ENCODE assay signal across 1 cellular context in genomic region chr3:153138267-153139210, GRCh38.
TF ChIP-seq lines count a peak whose summit lies in the region.

No MANE protein-coding gene starts in this region.

TF ChIP-seq in K562, 482 proteins besides CTCF, POLR2A, EP300 and RAD21 (continued from another document):
- peak; percentile 66 for TF ChIP-seq C11orf30 (IDR thresholded peaks at IDR 0.05; ENCODE audit: low read depth)
- TF ChIP-seq FOXK2 (conservative IDR thresholded peaks at IDR 0.05 in 1 of 2, IDR thresholded peaks at IDR 0.05 in 1 of 2; ENCODE audit: low read depth in 2 of 2): peak; percentile 24 to 45; a peak in 1 of 4 replicates
- peak; percentile 71 for TF ChIP-seq ATF3 (IDR thresholded peaks at IDR 0.05)
- no peak for TF ChIP-seq ATF3 (CRISPR knock-in tag; conservative IDR thresholded peaks at IDR 0.05)
- TF ChIP-seq BACH1 (tag; IDR thresholded peaks at IDR 0.05): peak; percentile 76; the same call in 1 of the 2 replicates
- TF ChIP-seq CEBPG (CRISPR knock-in tag; IDR thresholded peaks at IDR 0.05): no peak
- TF ChIP-seq CEBPG (tag; conservative IDR thresholded peaks at IDR 0.05 in 1 of 2, IDR thresholded peaks at IDR 0.05 in 1 of 2): peak in 1 of 2 experiments; percentile 76; a peak in 2 of 4 replicates
- TF ChIP-seq ZHX1 (conservative IDR thresholded peaks at IDR 0.05; ENCODE audit: low read length): no peak
- peak; percentile 50 for TF ChIP-seq MAFG (tag; conservative IDR thresholded peaks at IDR 0.05)
- no peak for TF ChIP-seq DLX4 (CRISPR knock-in tag; IDR thresholded peaks at IDR 0.05)
- no peak for TF ChIP-seq HBP1 (CRISPR knock-in tag; IDR thresholded peaks at IDR 0.05)
- TF ChIP-seq MAFK (IDR thresholded peaks at IDR 0.05; ENCODE audit: low read length): peak; percentile 68
- peak; percentile 47 for TF ChIP-seq ARID1B (IDR thresholded peaks at IDR 0.05)
- no peak for TF ChIP-seq NFE2L1 (tag; IDR thresholded peaks at IDR 0.05; ENCODE audit: borderline replicate concordance, low read depth)
- TF ChIP-seq, protein P1, sequence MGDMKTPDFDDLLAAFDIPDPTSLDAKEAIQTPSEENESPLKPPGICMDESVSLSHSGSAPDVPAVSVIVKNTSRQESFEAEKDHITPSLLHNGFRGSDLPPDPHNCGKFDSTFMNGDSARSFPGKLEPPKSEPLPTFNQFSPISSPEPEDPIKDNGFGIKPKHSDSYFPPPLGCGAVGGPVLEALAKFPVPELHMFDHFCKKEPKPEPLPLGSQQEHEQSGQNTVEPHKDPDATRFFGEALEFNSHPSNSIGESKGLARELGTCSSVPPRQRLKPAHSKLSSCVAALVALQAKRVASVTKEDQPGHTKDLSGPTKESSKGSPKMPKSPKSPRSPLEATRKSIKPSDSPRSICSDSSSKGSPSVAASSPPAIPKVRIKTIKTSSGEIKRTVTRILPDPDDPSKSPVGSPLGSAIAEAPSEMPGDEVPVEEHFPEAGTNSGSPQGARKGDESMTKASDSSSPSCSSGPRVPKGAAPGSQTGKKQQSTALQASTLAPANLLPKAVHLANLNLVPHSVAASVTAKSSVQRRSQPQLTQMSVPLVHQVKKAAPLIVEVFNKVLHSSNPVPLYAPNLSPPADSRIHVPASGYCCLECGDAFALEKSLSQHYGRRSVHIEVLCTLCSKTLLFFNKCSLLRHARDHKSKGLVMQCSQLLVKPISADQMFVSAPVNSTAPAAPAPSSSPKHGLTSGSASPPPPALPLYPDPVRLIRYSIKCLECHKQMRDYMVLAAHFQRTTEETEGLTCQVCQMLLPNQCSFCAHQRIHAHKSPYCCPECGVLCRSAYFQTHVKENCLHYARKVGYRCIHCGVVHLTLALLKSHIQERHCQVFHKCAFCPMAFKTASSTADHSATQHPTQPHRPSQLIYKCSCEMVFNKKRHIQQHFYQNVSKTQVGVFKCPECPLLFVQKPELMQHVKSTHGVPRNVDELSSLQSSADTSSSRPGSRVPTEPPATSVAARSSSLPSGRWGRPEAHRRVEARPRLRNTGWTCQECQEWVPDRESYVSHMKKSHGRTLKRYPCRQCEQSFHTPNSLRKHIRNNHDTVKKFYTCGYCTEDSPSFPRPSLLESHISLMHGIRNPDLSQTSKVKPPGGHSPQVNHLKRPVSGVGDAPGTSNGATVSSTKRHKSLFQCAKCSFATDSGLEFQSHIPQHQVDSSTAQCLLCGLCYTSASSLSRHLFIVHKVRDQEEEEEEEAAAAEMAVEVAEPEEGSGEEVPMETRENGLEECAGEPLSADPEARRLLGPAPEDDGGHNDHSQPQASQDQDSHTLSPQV (IDR thresholded peaks at IDR 0.05): peak; percentile 51
- TF ChIP-seq CEBPB (tag; IDR thresholded peaks at IDR 0.05): peak; percentile 48; the same call in 1 of the 2 replicates
